Comparison of ENCODE assay signal across 1 cellular context in the genomic region with DNA sequence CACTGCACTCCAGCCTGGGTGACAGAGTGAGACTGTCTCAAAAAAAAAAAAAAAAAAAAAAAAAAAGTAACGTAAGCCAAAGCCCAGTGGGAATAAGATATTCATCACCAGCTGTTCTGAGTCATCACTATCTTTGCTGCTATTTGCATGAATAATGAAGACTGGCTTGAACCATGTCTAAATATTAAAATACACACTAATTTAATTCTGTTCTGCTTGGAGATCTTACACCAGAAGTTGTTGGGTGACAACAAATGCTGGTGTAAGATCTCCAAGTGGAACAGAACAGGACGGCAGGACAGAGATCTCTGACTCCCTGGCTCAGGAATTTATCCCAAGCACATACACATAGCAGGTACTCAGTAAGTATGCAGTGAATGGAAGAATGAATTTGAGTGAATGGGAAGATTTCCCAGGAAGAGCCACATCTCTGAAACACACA.
TF ChIP-seq lines count a peak whose summit lies in the region.

No MANE protein-coding gene starts in this region.

TF ChIP-seq in IMR-90, 13 proteins besides CTCF, POLR2A, EP300 and RAD21 (continued from another document):
- TF ChIP-seq, protein P1, sequence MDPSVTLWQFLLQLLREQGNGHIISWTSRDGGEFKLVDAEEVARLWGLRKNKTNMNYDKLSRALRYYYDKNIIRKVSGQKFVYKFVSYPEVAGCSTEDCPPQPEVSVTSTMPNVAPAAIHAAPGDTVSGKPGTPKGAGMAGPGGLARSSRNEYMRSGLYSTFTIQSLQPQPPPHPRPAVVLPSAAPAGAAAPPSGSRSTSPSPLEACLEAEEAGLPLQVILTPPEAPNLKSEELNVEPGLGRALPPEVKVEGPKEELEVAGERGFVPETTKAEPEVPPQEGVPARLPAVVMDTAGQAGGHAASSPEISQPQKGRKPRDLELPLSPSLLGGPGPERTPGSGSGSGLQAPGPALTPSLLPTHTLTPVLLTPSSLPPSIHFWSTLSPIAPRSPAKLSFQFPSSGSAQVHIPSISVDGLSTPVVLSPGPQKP (IDR thresholded peaks at IDR 0.05; ENCODE audit: borderline replicate concordance, low read depth, low read length), result no peak
- TF ChIP-seq BHLHE40 (IDR thresholded peaks at IDR 0.05; ENCODE audit: low read depth, low read length) (no peak), MXI1 (IDR thresholded peaks at IDR 0.05; ENCODE audit: borderline replicate concordance, low read depth, low read length) (no peak), SMC3 (IDR thresholded peaks at IDR 0.05; ENCODE audit: low read depth, low read length) (no peak), USF2 (IDR thresholded peaks at IDR 0.05; ENCODE audit: low read depth, low read length) (no peak), FOS (IDR thresholded peaks at IDR 0.05; ENCODE audit: low read depth, low read length) (no peak), NFE2L2 (IDR thresholded peaks at IDR 0.05; ENCODE audit: low read depth, low read length) (no peak)
TF ChIP-seq in IMR-90: peak in this region for 0.
